In the genomic region with DNA sequence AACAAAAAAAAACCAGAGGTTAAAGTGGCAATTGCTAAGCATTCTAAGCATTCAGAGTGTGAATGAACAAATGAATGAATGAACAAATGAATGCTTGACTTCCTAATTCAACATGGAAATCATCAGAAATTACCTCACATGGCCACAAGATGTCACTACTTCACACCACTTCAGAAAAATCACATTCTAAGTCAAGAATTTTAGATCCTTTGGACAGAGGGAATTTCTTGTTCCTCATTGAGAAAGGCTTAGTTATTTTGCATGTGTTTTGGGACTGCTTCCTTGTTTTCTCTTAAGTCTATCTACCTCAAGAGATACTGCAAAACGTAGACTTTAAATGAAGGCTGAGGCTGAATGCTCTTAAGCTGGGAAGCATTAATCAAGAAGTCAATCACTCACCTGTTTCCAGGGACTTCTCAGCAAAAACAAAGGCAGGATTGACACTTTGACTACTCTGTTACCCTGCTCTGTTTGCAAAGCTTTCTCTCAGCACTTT, we compare ENCODE assay signal across 10 cellular contexts.
DNase-seq lines count a peak whose midpoint lies in the region; ATAC-seq and TF ChIP-seq lines count a peak whose summit lies in the region.
"Had no signal": no experiment of that assay in that cellular context is flagged by ENCODE, and none has a peak within 500 bp of the region (broad histone marks: within the 10 kb centered on the region; RNA-seq: fewer than 3 reads in every experiment).

No MANE protein-coding gene starts in this region.

- H3K27me3 ChIP-seq in uterus = no peaks in the 10 kb centered on the region
- H3K27me3 ChIP-seq: BLaER1 treated with 17β-estradiol and CSF1 and Interleukin-3, amounts not matched to agents 10 nM and 100 nM had no signal

- no peak overlapping the region for H3K27ac Mint-ChIP-seq in MCF 10A (ENCODE audit: low read depth, unreplicated experiment)
- H3K27ac Mint-ChIP-seq: stimulated activated naive CD8-positive, alpha-beta T cell treated with anti-CD3 and anti-CD28 coated beads, Interleukin-15, Interleukin-2, amounts not matched to agents 100 ng/mL and 50 ng/mL, for 24 hours had no signal

- TF ChIP-seq POLR2A in uterus (IDR thresholded peaks at IDR 0.05) = no peak

- H3K36me3 Mint-ChIP-seq in MCF 10A (ENCODE audit: insufficient read depth, unreplicated experiment) = no peaks in the 10 kb centered on the region

- no peak overlapping the region for H3K4me3 Mint-ChIP-seq in MCF 10A (ENCODE audit: unreplicated experiment)
- H3K4me3 Mint-ChIP-seq: stimulated activated naive CD8-positive, alpha-beta T cell treated with anti-CD3 and anti-CD28 coated beads, Interleukin-15, Interleukin-2, amounts not matched to agents 100 ng/mL and 50 ng/mL, for 24 hours had no signal

- H3K36me3 ChIP-seq in uterus = no peaks in the 10 kb centered on the region
- H3K36me3 ChIP-seq: BLaER1 treated with 17β-estradiol and CSF1 and Interleukin-3, amounts not matched to agents 10 nM and 100 nM had no signal

- peak; percentile 54 for ATAC-seq in HG02981 (IDR thresholded peaks at IDR 0.05; ENCODE audit: unreplicated experiment)

- DNase-seq in NCI-H510A treated with DMSO at 0.1 percent for 48 hours (lab: John Stamatoyannopoulos, UW) (peak; percentile 61), NCI-H510A (lab: John Stamatoyannopoulos, UW) (no peak), NCI-H460 (ENCODE audit: extremely low read depth, low read depth) (peak; percentile 26), MCF 10A (ENCODE audit: unreplicated experiment) (peak; percentile 45), kidney tubule cell (ENCODE audit: low spot score) (peak; percentile 65), uterus (no peak)
- DNase-seq in stimulated activated CD8-positive, alpha-beta memory T cell treated with anti-CD3 and anti-CD28 coated beads, Interleukin-4, amount 100 ng/mL, for 48 hours = no peak

- no peaks in the 10 kb centered on the region for H3K4me1 ChIP-seq in uterus

- H3K9me3 Mint-ChIP-seq in MCF 10A (ENCODE audit: unreplicated experiment) = no peaks in the 10 kb centered on the region
- H3K9me3 Mint-ChIP-seq: stimulated activated naive CD8-positive, alpha-beta T cell treated with anti-CD3 and anti-CD28 coated beads, Interleukin-15, Interleukin-2, amounts not matched to agents 100 ng/mL and 50 ng/mL, for 24 hours had no signal

- TF ChIP-seq CTCF in MCF 10A (IDR thresholded peaks at IDR 0.05; ENCODE audit: unreplicated experiment) (peak; percentile 51), uterus (IDR thresholded peaks at IDR 0.05) (peak; percentile 67 to 79 (median 74))

- H3K4me3 ChIP-seq in uterus = no peak overlapping the region
- H3K4me3 ChIP-seq: BLaER1 treated with 17β-estradiol and CSF1 and Interleukin-3, amounts not matched to agents 10 nM and 100 nM had no signal

- H3K27ac ChIP-seq in uterus = no peak overlapping the region
- H3K27ac ChIP-seq: BLaER1 treated with 17β-estradiol and CSF1 and Interleukin-3, amounts not matched to agents 10 nM and 100 nM had no signal

- intact Hi-C loops in MCF 10A (cut with micrococcal nuclease) = loop anchor here (1.0 to 10.0 kb wide), 5 partner anchors 35 to 437 kb away; a partner anchor contains a TSS
- intact Hi-C loops in uterus (cut with DNase I; ENCODE audit: low total_unique reads) = no loop called here

- POLR2A ChIA-PET in MCF 10A (lab: Yijun Ruan, JAX) = interaction anchor here (1.1 kb wide), 1 partner anchor 34 kb away, joined by 3 read pairs; no protein-coding TSS in a partner anchor

- no TSS peak for BruUV-seq in MCF 10A (replicated peaks; lab: Mats Ljungman, UMichigan)

- H3K9me3 ChIP-seq in uterus = no peaks in the 10 kb centered on the region

- CTCF ChIA-PET in MCF 10A (lab: Yijun Ruan, JAX) = interaction anchor here (0.6 to 6.2 kb wide), 28 partner anchors 9 to 1513 kb away, joined by 3 to 57 read pairs (median 4); no protein-coding TSS in a partner anchor

- H3K27me3 Mint-ChIP-seq in MCF 10A (ENCODE audit: insufficient read depth, unreplicated experiment) = no peaks in the 10 kb centered on the region
- H3K27me3 Mint-ChIP-seq: stimulated activated naive CD8-positive, alpha-beta T cell treated with anti-CD3 and anti-CD28 coated beads, Interleukin-15, Interleukin-2, amounts not matched to agents 100 ng/mL and 50 ng/mL, for 24 hours had no signal

- H3K4me1 Mint-ChIP-seq in MCF 10A (ENCODE audit: insufficient read depth, unreplicated experiment) = no peaks in the 10 kb centered on the region

Comparison
In these comparisons a context has a peak if more than half of its experiments do, and no peak if none do; other contexts are left out.
1. DNase-seq: peak in NCI-H510A treated with DMSO at 0.1 percent for 48 hours (single experiment), NCI-H460 (single experiment), MCF 10A (single experiment) and kidney tubule cell (single experiment); none in NCI-H510A (single experiment), uterus (0 of 2) and stimulated activated CD8-positive, alpha-beta memory T cell treated with anti-CD3 and anti-CD28 coated beads, Interleukin-4, amount 100 ng/mL, for 48 hours (single experiment).